1 cellular context compared by ENCODE assay signal in the genomic region with DNA sequence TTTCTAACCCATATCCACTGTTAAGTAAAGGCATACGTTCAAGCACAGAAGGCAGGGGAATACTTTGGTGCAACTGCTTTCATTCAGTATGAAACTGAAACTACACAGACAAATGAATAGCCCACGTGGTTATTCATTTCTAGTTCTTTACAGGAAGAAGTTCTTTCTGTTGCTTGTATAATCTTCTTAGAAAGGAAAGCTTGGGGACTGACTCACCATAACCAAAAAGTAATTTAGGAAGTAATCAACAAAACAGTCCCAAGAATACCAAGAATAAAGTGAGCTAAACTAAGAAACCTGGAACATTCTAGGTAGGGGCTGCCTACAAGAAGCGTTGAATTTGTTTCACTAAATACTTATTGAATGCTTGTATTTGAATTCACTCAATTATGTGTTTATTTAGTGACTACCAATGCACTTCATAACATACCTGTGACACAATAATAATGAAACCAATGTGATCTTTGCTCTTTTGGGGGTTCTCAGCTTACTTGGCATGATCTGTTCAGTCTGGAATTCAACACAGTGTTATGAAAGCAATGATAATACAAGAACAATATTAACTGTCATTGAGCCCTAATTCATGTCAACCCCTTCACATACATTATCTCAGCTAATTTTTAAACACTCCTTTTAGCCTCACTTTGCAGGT.
TF ChIP-seq lines count a peak whose summit lies in the region.

No MANE protein-coding gene starts in this region.

TF ChIP-seq in HCT116, 20 proteins besides CTCF, POLR2A, EP300 and RAD21 (continued from another document):
- TF ChIP-seq, protein P1, sequence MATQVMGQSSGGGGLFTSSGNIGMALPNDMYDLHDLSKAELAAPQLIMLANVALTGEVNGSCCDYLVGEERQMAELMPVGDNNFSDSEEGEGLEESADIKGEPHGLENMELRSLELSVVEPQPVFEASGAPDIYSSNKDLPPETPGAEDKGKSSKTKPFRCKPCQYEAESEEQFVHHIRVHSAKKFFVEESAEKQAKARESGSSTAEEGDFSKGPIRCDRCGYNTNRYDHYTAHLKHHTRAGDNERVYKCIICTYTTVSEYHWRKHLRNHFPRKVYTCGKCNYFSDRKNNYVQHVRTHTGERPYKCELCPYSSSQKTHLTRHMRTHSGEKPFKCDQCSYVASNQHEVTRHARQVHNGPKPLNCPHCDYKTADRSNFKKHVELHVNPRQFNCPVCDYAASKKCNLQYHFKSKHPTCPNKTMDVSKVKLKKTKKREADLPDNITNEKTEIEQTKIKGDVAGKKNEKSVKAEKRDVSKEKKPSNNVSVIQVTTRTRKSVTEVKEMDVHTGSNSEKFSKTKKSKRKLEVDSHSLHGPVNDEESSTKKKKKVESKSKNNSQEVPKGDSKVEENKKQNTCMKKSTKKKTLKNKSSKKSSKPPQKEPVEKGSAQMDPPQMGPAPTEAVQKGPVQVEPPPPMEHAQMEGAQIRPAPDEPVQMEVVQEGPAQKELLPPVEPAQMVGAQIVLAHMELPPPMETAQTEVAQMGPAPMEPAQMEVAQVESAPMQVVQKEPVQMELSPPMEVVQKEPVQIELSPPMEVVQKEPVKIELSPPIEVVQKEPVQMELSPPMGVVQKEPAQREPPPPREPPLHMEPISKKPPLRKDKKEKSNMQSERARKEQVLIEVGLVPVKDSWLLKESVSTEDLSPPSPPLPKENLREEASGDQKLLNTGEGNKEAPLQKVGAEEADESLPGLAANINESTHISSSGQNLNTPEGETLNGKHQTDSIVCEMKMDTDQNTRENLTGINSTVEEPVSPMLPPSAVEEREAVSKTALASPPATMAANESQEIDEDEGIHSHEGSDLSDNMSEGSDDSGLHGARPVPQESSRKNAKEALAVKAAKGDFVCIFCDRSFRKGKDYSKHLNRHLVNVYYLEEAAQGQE (IDR thresholded peaks at IDR 0.05; ENCODE audit: low read depth), result no peak
- TF ChIP-seq ZNF274 (IDR thresholded peaks at IDR 0.05; ENCODE audit: low read depth, low read length) (no peak), YY1 (IDR thresholded peaks at IDR 0.05; ENCODE audit: extremely low read depth, insufficient replicate concordance, low read depth, low read length) (no peak), CEBPB (IDR thresholded peaks at IDR 0.05; ENCODE audit: low read depth) (no peak)
